8 cellular contexts compared by ENCODE assay signal in the genomic region with DNA sequence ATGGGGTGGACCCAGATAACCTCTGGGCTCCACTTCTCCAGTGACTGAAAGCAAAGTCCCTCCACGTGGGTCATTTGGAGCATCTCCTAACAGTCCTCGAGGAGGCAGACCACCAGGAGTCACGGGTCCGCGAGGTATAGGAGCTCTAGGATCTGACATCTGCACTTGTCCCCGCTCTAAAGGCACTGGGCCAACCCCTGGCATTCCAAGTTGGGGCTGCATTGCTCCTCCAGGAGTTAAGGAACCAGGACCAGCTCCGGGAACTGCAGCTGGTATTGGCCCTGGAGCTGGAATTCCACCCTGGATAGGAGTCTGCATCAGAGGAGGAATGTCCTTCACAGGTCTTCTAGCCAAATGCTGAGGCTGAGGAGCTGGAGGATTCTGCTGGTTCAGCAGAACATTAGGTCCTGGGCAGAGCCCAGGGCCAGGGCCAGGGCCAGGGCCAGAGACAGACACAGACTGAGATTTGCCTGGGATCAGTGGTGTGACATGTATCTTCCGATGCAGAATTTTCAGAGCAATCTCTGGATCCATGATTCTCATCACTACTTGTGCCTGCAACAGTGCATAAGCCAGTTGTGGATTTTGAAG. TPM values are rescaled to one million over a fixed set of nuclear protein-coding genes. Genes with fewer than 3 reads are reported as not detected.
DNase-seq lines count a peak whose midpoint lies in the region; ATAC-seq, FAIRE-seq and TF ChIP-seq lines count a peak whose summit lies in the region.

No MANE protein-coding gene starts in this region.

- peaks cover 29% of the 10 kb centered on the region for H3K36me3 ChIP-seq in OCI-LY3 (replicated peaks; ENCODE audit: low read depth, low read length)
- H3K36me3 ChIP-seq in endothelial cell of umbilical vein (ENCODE audit: control insufficient read depth in 2 of 2, extremely low read depth in 1 of 2, insufficient read depth in 2 of 2, low read length in 2 of 2) = peaks cover 0 to 2% of the 10 kb centered on the region in 2 experiments

- H3K9me3 Mint-ChIP-seq in neural crest cell = no peaks in the 10 kb centered on the region

- peak overlapping the region; percentile 96 for H3K4me3 ChIP-seq in OCI-LY3 (ENCODE audit: low read length)
- H3K4me3 ChIP-seq in endothelial cell of umbilical vein (replicated peaks in 1 of 3; ENCODE audit: insufficient read depth in 1 of 3, low read depth in 1 of 3, low read length in 3 of 3) = peak overlapping the region; percentile 18 to 75 (median 74)

- POLR2A ChIA-PET in endothelial cell of umbilical vein (lab: Charles Lee) = no interaction called here

- H3K9ac ChIP-seq in OCI-LY3 (ENCODE audit: low read length) = peak overlapping the region; percentile 94
- peak overlapping the region; percentile 86 for H3K9ac ChIP-seq in endothelial cell of umbilical vein (replicated peaks; ENCODE audit: extremely low read depth, insufficient read depth, low read length)

- H3K4me2 ChIP-seq in OCI-LY3 (ENCODE audit: low read length) (peak overlapping the region; percentile 97), endothelial cell of umbilical vein (ENCODE audit: insufficient read depth, low read length) (peak overlapping the region; percentile 93)

- H3K4me1 ChIP-seq in OCI-LY3 (ENCODE audit: low read length) = peaks cover 14% of the 10 kb centered on the region
- peaks cover 24% of the 10 kb centered on the region for H3K4me1 ChIP-seq in endothelial cell of umbilical vein (ENCODE audit: control insufficient read depth, extremely low read depth, insufficient read depth, low read length)

- H3K27me3 Mint-ChIP-seq in neural crest cell (ENCODE audit: low read depth) = no peaks in the 10 kb centered on the region

- TF ChIP-seq CTCF in C4-2B (conservative IDR thresholded peaks at IDR 0.05) = no peak
- no peak for TF ChIP-seq CTCF in OCI-LY3 (IDR thresholded peaks at IDR 0.05; ENCODE audit: low read depth, low read length)
- TF ChIP-seq CTCF in endothelial cell of umbilical vein (IDR thresholded peaks at IDR 0.05; ENCODE audit: extremely low read depth in 1 of 2, insufficient read depth in 1 of 2, low read depth in 1 of 2, low read length in 2 of 2) = no peak
- no peak for TF ChIP-seq CTCF in neural crest cell (conservative IDR thresholded peaks at IDR 0.05)
- TF ChIP-seq CTCF in GM13976 (IDR thresholded peaks at IDR 0.05; ENCODE audit: borderline replicate concordance, control extremely low read depth, extremely low read depth, insufficient read depth, missing control alignments) = no peak

- no peak for FAIRE-seq in endothelial cell of umbilical vein (lab: Jason Lieb, UNC)

- peak overlapping the region; percentile 100 for H3K27ac Mint-ChIP-seq in neural crest cell (ENCODE audit: unreplicated experiment)

- peaks cover 10% of the 10 kb centered on the region; the same call in 1 of the 2 replicates for H4K20me1 ChIP-seq in OCI-LY3 (ENCODE audit: insufficient read depth, low read length)
- no peaks in the 10 kb centered on the region for H4K20me1 ChIP-seq in endothelial cell of umbilical vein (replicated peaks; ENCODE audit: control insufficient read depth, extremely low read depth, insufficient read depth, low read length)

- H3K27me3 ChIP-seq in OCI-LY3 (ENCODE audit: low read depth, low read length) = no peaks in the 10 kb centered on the region
- no peaks in the 10 kb centered on the region for H3K27me3 ChIP-seq in endothelial cell of umbilical vein (ENCODE audit: control insufficient read depth in 2 of 2, insufficient read depth in 2 of 2, low read length in 2 of 2)

- BruUV-seq in endothelial cell of umbilical vein (replicated peaks; lab: Mats Ljungman, UMichigan) = no TSS peak

- H3K9me1 ChIP-seq in endothelial cell of umbilical vein (replicated peaks; ENCODE audit: control insufficient read depth, extremely low read depth, insufficient read depth, low read length) = no peaks in the 10 kb centered on the region

- peaks cover 34% of the 10 kb centered on the region for H3K79me2 ChIP-seq in OCI-LY3 (ENCODE audit: low read length)
- H3K79me2 ChIP-seq in endothelial cell of umbilical vein (ENCODE audit: control insufficient read depth, insufficient read depth, low read length) = peaks cover 29% of the 10 kb centered on the region

- dilution Hi-C loops in endothelial cell of umbilical vein (cut with MboI; ENCODE audit: extremely low pct_ligation_motif_present, low sequenced_read_pairs) = no loop called here

- H3K4me1 Mint-ChIP-seq in neural crest cell = peaks cover 44% of the 10 kb centered on the region

- intact Hi-C loops in endothelial cell of umbilical vein (cut with micrococcal nuclease) = loop anchor here (2.0 to 10.0 kb wide), 2 partner anchors 82 to 634 kb away; no protein-coding TSS in a partner anchor

- peaks cover 15% of the 10 kb centered on the region for H3K36me3 Mint-ChIP-seq in neural crest cell (ENCODE audit: low read depth)

- no peak for DNase-seq in endothelial cell of umbilical vein (ENCODE audit: low read depth, low spot score)
- no peak for DNase-seq in neural crest cell (ENCODE audit: low read depth, low spot score)
- DNase-seq in HPDE6-E6E7 (ENCODE audit: extremely low spot score) = no peak
- DNase-seq in GM13976 (ENCODE audit: low spot score) = no peak

- H3K9me3 ChIP-seq in OCI-LY3 (ENCODE audit: insufficient read depth, low read length) (no peaks in the 10 kb centered on the region), endothelial cell of umbilical vein (replicated peaks; ENCODE audit: control insufficient read depth, insufficient read depth, low read length) (no peaks in the 10 kb centered on the region)

- in situ Hi-C loops in GM13976 (cut with MboI; ENCODE audit: low sequenced_read_pairs, unreplicated experiment) = no loop called here

- ATAC-seq in HG02885 (IDR thresholded peaks at IDR 0.05; ENCODE audit: poor library complexity, unreplicated experiment) (no peak), GM18861 (IDR thresholded peaks at IDR 0.05; ENCODE audit: unreplicated experiment) (no peak)

- peak overlapping the region; percentile 98 for H3K4me3 Mint-ChIP-seq in neural crest cell

- TF ChIP-seq POLR2A in endothelial cell of umbilical vein (IDR thresholded peaks at IDR 0.05; ENCODE audit: low read depth, low read length) = no peak

- H2AFZ ChIP-seq in OCI-LY3 (ENCODE audit: low read depth, low read length) (no peak overlapping the region), endothelial cell of umbilical vein (ENCODE audit: low read depth, low read length) (peak overlapping the region; percentile 44)

- H3K27ac ChIP-seq in C4-2B (peak overlapping the region; percentile 80), OCI-LY3 (ENCODE audit: low read length) (peak overlapping the region; percentile 84), endothelial cell of umbilical vein (ENCODE audit: insufficient read depth, low read depth, low read length) (peak overlapping the region; percentile 89)

- CTCF ChIA-PET in endothelial cell of umbilical vein (lab: Charles Lee) = no interaction called here

TF ChIP-seq in endothelial cell of umbilical vein, 7 proteins besides CTCF, POLR2A, EP300 and RAD21:
- TF ChIP-seq MAX (IDR thresholded peaks at IDR 0.05; ENCODE audit: insufficient read depth, insufficient read length) (no peak), GATA2 (IDR thresholded peaks at IDR 0.05; ENCODE audit: insufficient read depth, insufficient read length, low read depth, low read length) (no peak), FOS (IDR thresholded peaks at IDR 0.05; ENCODE audit: borderline replicate concordance, insufficient read depth, low read length) (no peak), MYC (IDR thresholded peaks at IDR 0.05; ENCODE audit: low read depth, low read length) (no peak), POLR2AphosphoS5 (IDR thresholded peaks at IDR 0.05; ENCODE audit: insufficient read depth, low read depth, low read length) (no peak)

RNA-seq across cellular contexts. Expression of gene CSTF2T, which starts 0.8 kb away (rescaled TPM):
- 16.8 and 19.8 TPM in 2 replicates for total RNA-seq in endothelial cell of umbilical vein
- polyA plus RNA-seq in endothelial cell of umbilical vein = 3.5 and 4.8 TPM in 2 replicates
- polyA plus RNA-seq in endothelial cell of umbilical vein (2011; cell fraction: cytosol; rRNA removed) = 5.2 and 5.5 TPM in 2 replicates
- polyA plus RNA-seq in endothelial cell of umbilical vein (2011; cell fraction: nucleus; rRNA removed) = 5.2 and 6.1 TPM in 2 replicates
- 11.0 and 12.8 TPM in 2 replicates for polyA plus RNA-seq in endothelial cell of umbilical vein (2012)
- 13.5 and 14.9 TPM in 2 replicates for polyA minus RNA-seq in endothelial cell of umbilical vein
- polyA minus RNA-seq in endothelial cell of umbilical vein (2011; cell fraction: cytosol; rRNA and poly(A)+ RNA removed) = 7.6 TPM
- polyA minus RNA-seq in endothelial cell of umbilical vein (2011; cell fraction: nucleus; rRNA and poly(A)+ RNA removed) = 7.7 and 11.2 TPM in 2 replicates
- 34.0 and 35.3 TPM in 2 replicates for total RNA-seq in neural crest cell
